ENCODE assay signal across 9 cellular contexts in genomic region chr22:30178180-30179126, GRCh38.
DNase-seq lines count a peak whose midpoint lies in the region; ATAC-seq, FAIRE-seq and TF ChIP-seq lines count a peak whose summit lies in the region.
"Had no signal": no experiment of that assay in that cellular context is flagged by ENCODE, and none has a peak within 500 bp of the region (broad histone marks: within the 10 kb centered on the region; RNA-seq: fewer than 3 reads in every experiment).

No MANE protein-coding gene starts in this region.

- 68 to 75% methylated on average over 3 of the region's 3 CpGs for WGBS in pancreas, 2 donors

- FAIRE-seq in pancreas (lab: Jason Lieb, UNC), result no peak

- H3K4me2 ChIP-seq in PC-3 (ENCODE audit: low read length), result no peak overlapping the region

- BruUV-seq in PC-3 (replicated peaks; lab: Mats Ljungman, UMichigan), result no TSS peak

- POLR2A ChIA-PET in AG04450 (lab: Yijun Ruan, JAX), result interaction anchor here (1.1 kb wide), 1 partner anchor 19 kb away, joined by 3 read pairs; no protein-coding TSS in a partner anchor
- POLR2A ChIA-PET in PC-3 (lab: Charles Lee; ENCODE audit: unreplicated experiment), result interaction anchor here (0.6 kb wide), 3 partner anchors 19 to 340 kb away, joined by 3 to 16 read pairs (median 5); partner anchors contain the start of gene ASCC2

- H3K9ac ChIP-seq in PC-3 (ENCODE audit: low read length), result no peak overlapping the region

- intact Hi-C loops in PC-3 (cut with micrococcal nuclease) (loop anchor here (5.0 kb wide), 1 partner anchor 66 kb away; no protein-coding TSS in a partner anchor), pancreas (cut with DNase I) (no loop called here)

- DNase-seq in AG04450 (ENCODE audit: low read depth, low spot score) (no peak), PC-3 (no peak), pancreas (no peak), NOMO-1 treated with dmso at 0.1 percent for 144 hours (lab: John Stamatoyannopoulos, UW; ENCODE audit: unreplicated experiment) (no peak)
- peak; percentile 67 for DNase-seq in activated naive CD4-positive, alpha-beta T cell treated with anti-CD3 and anti-CD28 coated beads, Interleukin-2, amount 10 ng/mL, durations not matched to agents 7 days and 5 days
- DNase-seq: activated B cell treated with CpG ODN at 0.5 μM for 24 hours had no signal

- 0 out of 2 replicates have a peak, but pooled peaks have one; percentile 7 for TF ChIP-seq CTCF in AG04450 (IDR thresholded peaks at IDR 0.05; ENCODE audit: low read depth, low read length)
- 0 out of 2 replicates have a peak, but pooled peaks have one; percentile 8 for TF ChIP-seq CTCF in PC-3 (conservative IDR thresholded peaks at IDR 0.05; ENCODE audit: low read depth, low read length)
- TF ChIP-seq CTCF in pancreas (IDR thresholded peaks at IDR 0.05), result peak in 1 of 4 donors; percentile 8

- no peaks in the 10 kb centered on the region for H3F3A ChIP-seq in PC-3 (ENCODE audit: low read length, unreplicated experiment)

- H3K27me3 Mint-ChIP-seq in activated naive CD4-positive, alpha-beta T cell treated with anti-CD3 and anti-CD28 coated beads, Interleukin-2, amount 10 ng/mL, durations not matched to agents 7 days and 5 days, result no peaks in the 10 kb centered on the region

- no peaks in the 10 kb centered on the region for H3K9me3 ChIP-seq in AG04450 (ENCODE audit: control insufficient read depth, insufficient read depth, low read length)
- no peaks in the 10 kb centered on the region for H3K9me3 ChIP-seq in PC-3 (ENCODE audit: low read length)
- H3K9me3 ChIP-seq in pancreas, result no peaks in the 10 kb centered on the region

- H3K36me3 Mint-ChIP-seq in activated naive CD4-positive, alpha-beta T cell treated with anti-CD3 and anti-CD28 coated beads, Interleukin-2, amount 10 ng/mL, durations not matched to agents 7 days and 5 days, result peaks cover 3% of the 10 kb centered on the region

- H3K36me3 ChIP-seq in PC-3 (ENCODE audit: low read depth, low read length), result no peaks in the 10 kb centered on the region
- no peaks in the 10 kb centered on the region for H3K36me3 ChIP-seq in pancreas

- H3K27me3 ChIP-seq in AG04450 (ENCODE audit: control insufficient read depth, insufficient read depth, low read length), result no peaks in the 10 kb centered on the region
- no peaks in the 10 kb centered on the region for H3K27me3 ChIP-seq in PC-3 (ENCODE audit: low read length)
- no peaks in the 10 kb centered on the region for H3K27me3 ChIP-seq in pancreas

- H3K9me2 ChIP-seq in PC-3 (replicated peaks; ENCODE audit: low read length), result no peaks in the 10 kb centered on the region

- CTCF ChIA-PET in AG04450 (lab: Charles Lee) (interaction anchor here (0.7 to 1.3 kb wide), 6 partner anchors 19 to 90 kb away, joined by 3 read pairs; no protein-coding TSS in a partner anchor), PC-3 (lab: Charles Lee) (interaction anchor here (0.7 kb wide), 1 partner anchor 253 kb away, joined by 3 read pairs; no protein-coding TSS in a partner anchor)
- CTCF ChIA-PET in activated naive CD4-positive, alpha-beta T cell treated with anti-CD3 and anti-CD28 coated beads, Interleukin-2, amount 10 ng/mL, durations not matched to agents 7 days and 5 days (lab: Charles Lee), result interaction anchor here (0.7 to 3.0 kb wide), 20 partner anchors 8 to 89 kb away, joined by 3 to 28 read pairs (median 4); no protein-coding TSS in a partner anchor

- no peak overlapping the region for H3K4me3 ChIP-seq in AG04450 (ENCODE audit: low read depth, low read length)
- no peak overlapping the region for H3K4me3 ChIP-seq in PC-3 (ENCODE audit: low read length)
- H3K4me3 ChIP-seq in pancreas, result no peak overlapping the region

- H4K20me1 ChIP-seq in PC-3 (ENCODE audit: low read length), result no peaks in the 10 kb centered on the region

- peaks cover 86% of the 10 kb centered on the region for H3K4me1 Mint-ChIP-seq in activated naive CD4-positive, alpha-beta T cell treated with anti-CD3 and anti-CD28 coated beads, Interleukin-2, amount 10 ng/mL, durations not matched to agents 7 days and 5 days
- H3K4me1 Mint-ChIP-seq: activated B cell treated with CpG ODN at 0.5 μM for 24 hours had no signal

- H2AFZ ChIP-seq in PC-3 (ENCODE audit: low read length), result no peak overlapping the region

- H3K9me3 Mint-ChIP-seq in activated naive CD4-positive, alpha-beta T cell treated with anti-CD3 and anti-CD28 coated beads, Interleukin-2, amount 10 ng/mL, durations not matched to agents 7 days and 5 days, result no peaks in the 10 kb centered on the region
- H3K9me3 Mint-ChIP-seq: activated B cell treated with CpG ODN at 0.5 μM for 24 hours had no signal

- peak overlapping the region; percentile 93 for H3K27ac Mint-ChIP-seq in activated naive CD4-positive, alpha-beta T cell treated with anti-CD3 and anti-CD28 coated beads, Interleukin-2, amount 10 ng/mL, durations not matched to agents 7 days and 5 days
- H3K27ac Mint-ChIP-seq: activated B cell treated with CpG ODN at 0.5 μM for 24 hours had no signal

- H3K27ac ChIP-seq in AG04450 (ENCODE audit: low read depth, low read length) (no peak overlapping the region), PC-3 (ENCODE audit: low read length) (no peak overlapping the region), pancreas (no peak overlapping the region)

- peak; percentile 43 for ATAC-seq in PC-3
- ATAC-seq in pancreas, result peak; percentile 61 to 90 (median 74)
- ATAC-seq in GM21529 (IDR thresholded peaks at IDR 0.05; ENCODE audit: unreplicated experiment), result no peak
- ATAC-seq in HG03457 (IDR thresholded peaks at IDR 0.05; ENCODE audit: unreplicated experiment), result no peak
- ATAC-seq in GM21360 (IDR thresholded peaks at IDR 0.05; ENCODE audit: unreplicated experiment), result no peak

- H3K4me1 ChIP-seq in PC-3 (ENCODE audit: insufficient read depth, low read length) (no peaks in the 10 kb centered on the region), pancreas (peaks cover 0 to 10% (median 0%) of the 10 kb centered on the region in 3 donors)

- H3K4me3 Mint-ChIP-seq in activated naive CD4-positive, alpha-beta T cell treated with anti-CD3 and anti-CD28 coated beads, Interleukin-2, amount 10 ng/mL, durations not matched to agents 7 days and 5 days, result peak overlapping the region; percentile 41
- H3K4me3 Mint-ChIP-seq: activated B cell treated with CpG ODN at 0.5 μM for 24 hours had no signal

- H3K79me2 ChIP-seq in PC-3 (ENCODE audit: low read length), result no peaks in the 10 kb centered on the region

Comparison
In these comparisons a context has a peak if more than half of its experiments do, and no peak if none do; other contexts are left out.
1. ATAC-seq: peak in PC-3 (single experiment) and pancreas (4 of 4); none in GM21529 (single experiment), HG03457 (single experiment) and GM21360 (single experiment).